ENCODE assay signal across 1 cellular context in the genomic region with DNA sequence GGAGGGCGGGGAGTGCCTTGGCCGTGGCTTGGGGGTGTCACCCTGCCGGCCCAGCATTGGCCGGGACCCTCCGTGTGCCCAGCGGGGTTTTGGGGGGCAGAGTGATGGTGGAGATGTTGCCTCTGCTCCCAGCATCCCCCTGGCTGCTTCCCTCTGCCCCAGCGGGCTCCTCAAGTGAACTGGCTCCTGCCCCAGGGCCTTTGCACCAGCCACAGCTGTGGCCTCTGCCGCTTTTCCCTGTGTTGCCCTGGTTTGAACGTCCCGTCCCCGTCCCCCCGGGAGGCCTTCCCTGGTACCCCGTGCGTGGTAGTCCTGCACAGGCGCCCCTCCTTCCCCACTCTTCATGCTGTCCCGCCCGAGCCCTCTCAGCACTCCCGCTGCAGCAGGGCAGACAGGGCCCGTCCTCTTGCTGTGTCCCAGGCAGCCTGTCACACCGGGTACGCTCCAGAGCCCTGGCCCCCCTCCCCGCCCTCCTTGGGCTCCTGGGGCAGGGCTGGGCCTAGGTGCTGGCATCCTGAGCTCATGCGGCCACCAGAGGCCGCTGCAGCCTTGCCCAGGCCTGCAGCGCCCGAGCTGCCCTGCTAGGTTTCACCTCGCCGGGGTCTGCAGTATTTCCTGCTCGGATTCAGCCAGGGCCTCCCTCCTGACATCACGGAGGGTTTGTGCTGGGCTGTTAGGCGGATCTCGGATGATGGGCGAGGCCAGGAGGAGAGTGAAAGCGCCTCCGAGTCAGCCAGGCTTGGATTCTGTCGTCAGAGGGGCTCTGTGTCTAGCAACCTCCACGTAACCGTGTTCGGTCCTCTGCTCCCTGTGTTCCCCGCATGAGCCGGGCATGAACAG.
TF ChIP-seq lines count a peak whose summit lies in the region.

No MANE protein-coding gene starts in this region.

TF ChIP-seq in HepG2, 621 proteins besides CTCF, POLR2A, EP300 and RAD21 (continued from another document and continues in another):
- TF ChIP-seq, protein P1, sequence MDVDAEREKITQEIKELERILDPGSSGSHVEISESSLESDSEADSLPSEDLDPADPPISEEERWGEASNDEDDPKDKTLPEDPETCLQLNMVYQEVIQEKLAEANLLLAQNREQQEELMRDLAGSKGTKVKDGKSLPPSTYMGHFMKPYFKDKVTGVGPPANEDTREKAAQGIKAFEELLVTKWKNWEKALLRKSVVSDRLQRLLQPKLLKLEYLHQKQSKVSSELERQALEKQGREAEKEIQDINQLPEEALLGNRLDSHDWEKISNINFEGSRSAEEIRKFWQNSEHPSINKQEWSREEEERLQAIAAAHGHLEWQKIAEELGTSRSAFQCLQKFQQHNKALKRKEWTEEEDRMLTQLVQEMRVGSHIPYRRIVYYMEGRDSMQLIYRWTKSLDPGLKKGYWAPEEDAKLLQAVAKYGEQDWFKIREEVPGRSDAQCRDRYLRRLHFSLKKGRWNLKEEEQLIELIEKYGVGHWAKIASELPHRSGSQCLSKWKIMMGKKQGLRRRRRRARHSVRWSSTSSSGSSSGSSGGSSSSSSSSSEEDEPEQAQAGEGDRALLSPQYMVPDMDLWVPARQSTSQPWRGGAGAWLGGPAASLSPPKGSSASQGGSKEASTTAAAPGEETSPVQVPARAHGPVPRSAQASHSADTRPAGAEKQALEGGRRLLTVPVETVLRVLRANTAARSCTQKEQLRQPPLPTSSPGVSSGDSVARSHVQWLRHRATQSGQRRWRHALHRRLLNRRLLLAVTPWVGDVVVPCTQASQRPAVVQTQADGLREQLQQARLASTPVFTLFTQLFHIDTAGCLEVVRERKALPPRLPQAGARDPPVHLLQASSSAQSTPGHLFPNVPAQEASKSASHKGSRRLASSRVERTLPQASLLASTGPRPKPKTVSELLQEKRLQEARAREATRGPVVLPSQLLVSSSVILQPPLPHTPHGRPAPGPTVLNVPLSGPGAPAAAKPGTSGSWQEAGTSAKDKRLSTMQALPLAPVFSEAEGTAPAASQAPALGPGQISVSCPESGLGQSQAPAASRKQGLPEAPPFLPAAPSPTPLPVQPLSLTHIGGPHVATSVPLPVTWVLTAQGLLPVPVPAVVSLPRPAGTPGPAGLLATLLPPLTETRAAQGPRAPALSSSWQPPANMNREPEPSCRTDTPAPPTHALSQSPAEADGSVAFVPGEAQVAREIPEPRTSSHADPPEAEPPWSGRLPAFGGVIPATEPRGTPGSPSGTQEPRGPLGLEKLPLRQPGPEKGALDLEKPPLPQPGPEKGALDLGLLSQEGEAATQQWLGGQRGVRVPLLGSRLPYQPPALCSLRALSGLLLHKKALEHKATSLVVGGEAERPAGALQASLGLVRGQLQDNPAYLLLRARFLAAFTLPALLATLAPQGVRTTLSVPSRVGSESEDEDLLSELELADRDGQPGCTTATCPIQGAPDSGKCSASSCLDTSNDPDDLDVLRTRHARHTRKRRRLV (CRISPR knock-in tag; IDR thresholded peaks at IDR 0.05) = no peak
- TF ChIP-seq, protein P2, sequence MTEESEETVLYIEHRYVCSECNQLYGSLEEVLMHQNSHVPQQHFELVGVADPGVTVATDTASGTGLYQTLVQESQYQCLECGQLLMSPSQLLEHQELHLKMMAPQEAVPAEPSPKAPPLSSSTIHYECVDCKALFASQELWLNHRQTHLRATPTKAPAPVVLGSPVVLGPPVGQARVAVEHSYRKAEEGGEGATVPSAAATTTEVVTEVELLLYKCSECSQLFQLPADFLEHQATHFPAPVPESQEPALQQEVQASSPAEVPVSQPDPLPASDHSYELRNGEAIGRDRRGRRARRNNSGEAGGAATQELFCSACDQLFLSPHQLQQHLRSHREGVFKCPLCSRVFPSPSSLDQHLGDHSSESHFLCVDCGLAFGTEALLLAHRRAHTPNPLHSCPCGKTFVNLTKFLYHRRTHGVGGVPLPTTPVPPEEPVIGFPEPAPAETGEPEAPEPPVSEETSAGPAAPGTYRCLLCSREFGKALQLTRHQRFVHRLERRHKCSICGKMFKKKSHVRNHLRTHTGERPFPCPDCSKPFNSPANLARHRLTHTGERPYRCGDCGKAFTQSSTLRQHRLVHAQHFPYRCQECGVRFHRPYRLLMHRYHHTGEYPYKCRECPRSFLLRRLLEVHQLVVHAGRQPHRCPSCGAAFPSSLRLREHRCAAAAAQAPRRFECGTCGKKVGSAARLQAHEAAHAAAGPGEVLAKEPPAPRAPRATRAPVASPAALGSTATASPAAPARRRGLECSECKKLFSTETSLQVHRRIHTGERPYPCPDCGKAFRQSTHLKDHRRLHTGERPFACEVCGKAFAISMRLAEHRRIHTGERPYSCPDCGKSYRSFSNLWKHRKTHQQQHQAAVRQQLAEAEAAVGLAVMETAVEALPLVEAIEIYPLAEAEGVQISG (CRISPR knock-in tag; IDR thresholded peaks at IDR 0.05) = 0 out of 2 replicates have a peak, but pooled peaks have one; percentile 31
- TF ChIP-seq FOXK2 (IDR thresholded peaks at IDR 0.05) = no peak
- TF ChIP-seq ATM (IDR thresholded peaks at IDR 0.05; ENCODE audit: borderline replicate concordance) = no peak
- TF ChIP-seq ZSCAN22 (CRISPR knock-in tag; IDR thresholded peaks at IDR 0.05) = no peak
- no peak for TF ChIP-seq PHF20 (CRISPR knock-in tag; IDR thresholded peaks at IDR 0.05)
- no peak for TF ChIP-seq SMYD3 (CRISPR knock-in tag; IDR thresholded peaks at IDR 0.05)
- TF ChIP-seq, protein P3, sequence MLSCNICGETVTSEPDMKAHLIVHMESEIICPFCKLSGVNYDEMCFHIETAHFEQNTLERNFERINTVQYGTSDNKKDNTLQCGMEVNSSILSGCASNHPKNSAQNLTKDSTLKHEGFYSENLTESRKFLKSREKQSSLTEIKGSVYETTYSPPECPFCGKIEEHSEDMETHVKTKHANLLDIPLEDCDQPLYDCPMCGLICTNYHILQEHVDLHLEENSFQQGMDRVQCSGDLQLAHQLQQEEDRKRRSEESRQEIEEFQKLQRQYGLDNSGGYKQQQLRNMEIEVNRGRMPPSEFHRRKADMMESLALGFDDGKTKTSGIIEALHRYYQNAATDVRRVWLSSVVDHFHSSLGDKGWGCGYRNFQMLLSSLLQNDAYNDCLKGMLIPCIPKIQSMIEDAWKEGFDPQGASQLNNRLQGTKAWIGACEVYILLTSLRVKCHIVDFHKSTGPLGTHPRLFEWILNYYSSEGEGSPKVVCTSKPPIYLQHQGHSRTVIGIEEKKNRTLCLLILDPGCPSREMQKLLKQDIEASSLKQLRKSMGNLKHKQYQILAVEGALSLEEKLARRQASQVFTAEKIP (CRISPR knock-in tag; IDR thresholded peaks at IDR 0.05; ENCODE audit: borderline replicate concordance) = no peak
- TF ChIP-seq ZNF33B (CRISPR knock-in tag; IDR thresholded peaks at IDR 0.05) = no peak
- TF ChIP-seq PCBP1 (IDR thresholded peaks at IDR 0.05; ENCODE audit: borderline replicate concordance, low read depth, low read length) = no peak
- TF ChIP-seq SMC3 (IDR thresholded peaks at IDR 0.05; ENCODE audit: low read length) = peak; percentile 5; the same call in 1 of the 2 replicates
- TF ChIP-seq, protein P4, sequence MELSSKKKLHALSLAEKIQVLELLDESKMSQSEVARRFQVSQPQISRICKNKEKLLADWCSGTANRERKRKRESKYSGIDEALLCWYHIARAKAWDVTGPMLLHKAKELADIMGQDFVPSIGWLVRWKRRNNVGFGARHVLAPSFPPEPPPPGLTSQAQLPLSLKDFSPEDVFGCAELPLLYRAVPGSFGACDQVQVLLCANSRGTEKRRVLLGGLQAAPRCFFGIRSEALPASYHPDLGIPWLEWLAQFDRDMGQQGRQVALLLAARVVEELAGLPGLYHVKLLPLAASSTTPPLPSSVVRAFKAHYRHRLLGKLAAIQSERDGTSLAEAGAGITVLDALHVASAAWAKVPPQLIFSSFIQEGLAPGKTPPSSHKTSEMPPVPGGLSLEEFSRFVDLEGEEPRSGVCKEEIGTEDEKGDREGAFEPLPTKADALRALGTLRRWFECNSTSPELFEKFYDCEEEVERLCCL (CRISPR knock-in tag; IDR thresholded peaks at IDR 0.05; ENCODE audit: borderline replicate concordance) = no peak
- no peak for TF ChIP-seq ZNF160 (CRISPR knock-in tag; IDR thresholded peaks at IDR 0.05)
- TF ChIP-seq ZNF775 (CRISPR knock-in tag; IDR thresholded peaks at IDR 0.05; ENCODE audit: borderline replicate concordance) = no peak
- TF ChIP-seq, protein P5, sequence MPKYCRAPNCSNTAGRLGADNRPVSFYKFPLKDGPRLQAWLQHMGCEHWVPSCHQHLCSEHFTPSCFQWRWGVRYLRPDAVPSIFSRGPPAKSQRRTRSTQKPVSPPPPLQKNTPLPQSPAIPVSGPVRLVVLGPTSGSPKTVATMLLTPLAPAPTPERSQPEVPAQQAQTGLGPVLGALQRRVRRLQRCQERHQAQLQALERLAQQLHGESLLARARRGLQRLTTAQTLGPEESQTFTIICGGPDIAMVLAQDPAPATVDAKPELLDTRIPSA (CRISPR knock-in tag; IDR thresholded peaks at IDR 0.05; ENCODE audit: borderline replicate concordance) = no peak
- TF ChIP-seq ZFYVE20 (CRISPR knock-in tag; IDR thresholded peaks at IDR 0.05; ENCODE audit: borderline replicate concordance, low read depth) = no peak
- TF ChIP-seq, protein P6, sequence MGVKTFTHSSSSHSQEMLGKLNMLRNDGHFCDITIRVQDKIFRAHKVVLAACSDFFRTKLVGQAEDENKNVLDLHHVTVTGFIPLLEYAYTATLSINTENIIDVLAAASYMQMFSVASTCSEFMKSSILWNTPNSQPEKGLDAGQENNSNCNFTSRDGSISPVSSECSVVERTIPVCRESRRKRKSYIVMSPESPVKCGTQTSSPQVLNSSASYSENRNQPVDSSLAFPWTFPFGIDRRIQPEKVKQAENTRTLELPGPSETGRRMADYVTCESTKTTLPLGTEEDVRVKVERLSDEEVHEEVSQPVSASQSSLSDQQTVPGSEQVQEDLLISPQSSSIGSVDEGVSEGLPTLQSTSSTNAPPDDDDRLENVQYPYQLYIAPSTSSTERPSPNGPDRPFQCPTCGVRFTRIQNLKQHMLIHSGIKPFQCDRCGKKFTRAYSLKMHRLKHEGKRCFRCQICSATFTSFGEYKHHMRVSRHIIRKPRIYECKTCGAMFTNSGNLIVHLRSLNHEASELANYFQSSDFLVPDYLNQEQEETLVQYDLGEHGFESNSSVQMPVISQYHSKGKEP (CRISPR knock-in tag; IDR thresholded peaks at IDR 0.05) = no peak
- TF ChIP-seq ZNF30 (CRISPR knock-in tag; IDR thresholded peaks at IDR 0.05) = no peak
- no peak for TF ChIP-seq ATF7 (IDR thresholded peaks at IDR 0.05)
- no peak for TF ChIP-seq ATF7 (CRISPR knock-in tag; IDR thresholded peaks at IDR 0.05)
- no peak for TF ChIP-seq SNAI1 (CRISPR knock-in tag; IDR thresholded peaks at IDR 0.05; ENCODE audit: borderline replicate concordance)
- TF ChIP-seq, protein P7, sequence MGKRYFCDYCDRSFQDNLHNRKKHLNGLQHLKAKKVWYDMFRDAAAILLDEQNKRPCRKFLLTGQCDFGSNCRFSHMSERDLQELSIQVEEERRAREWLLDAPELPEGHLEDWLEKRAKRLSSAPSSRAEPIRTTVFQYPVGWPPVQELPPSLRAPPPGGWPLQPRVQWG (CRISPR knock-in tag; IDR thresholded peaks at IDR 0.05; ENCODE audit: borderline replicate concordance, low read depth) = no peak
- no peak for TF ChIP-seq NFIB (CRISPR knock-in tag; IDR thresholded peaks at IDR 0.05; ENCODE audit: borderline replicate concordance)
- TF ChIP-seq SETDB1 (CRISPR knock-in tag; IDR thresholded peaks at IDR 0.05; ENCODE audit: borderline replicate concordance) = peak; percentile 46; the same call in 1 of the 2 replicates
- TF ChIP-seq, protein P8, sequence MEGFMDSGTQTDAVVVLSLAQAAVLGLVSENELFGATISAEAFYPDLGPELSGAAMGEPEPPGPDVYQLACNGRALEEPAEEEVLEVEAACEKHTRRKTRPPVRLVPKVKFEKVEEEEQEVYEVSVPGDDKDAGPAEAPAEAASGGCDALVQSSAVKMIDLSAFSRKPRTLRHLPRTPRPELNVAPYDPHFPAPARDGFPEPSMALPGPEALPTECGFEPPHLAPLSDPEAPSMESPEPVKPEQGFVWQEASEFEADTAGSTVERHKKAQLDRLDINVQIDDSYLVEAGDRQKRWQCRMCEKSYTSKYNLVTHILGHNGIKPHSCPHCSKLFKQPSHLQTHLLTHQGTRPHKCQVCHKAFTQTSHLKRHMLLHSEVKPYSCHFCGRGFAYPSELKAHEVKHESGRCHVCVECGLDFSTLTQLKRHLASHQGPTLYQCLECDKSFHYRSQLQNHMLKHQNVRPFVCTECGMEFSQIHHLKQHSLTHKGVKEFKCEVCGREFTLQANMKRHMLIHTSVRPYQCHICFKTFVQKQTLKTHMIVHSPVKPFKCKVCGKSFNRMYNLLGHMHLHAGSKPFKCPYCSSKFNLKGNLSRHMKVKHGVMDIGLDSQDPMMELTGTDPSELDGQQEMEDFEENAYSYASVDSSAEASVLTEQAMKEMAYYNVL (CRISPR knock-in tag; IDR thresholded peaks at IDR 0.05; ENCODE audit: borderline replicate concordance) = no peak
- TF ChIP-seq, protein P9, sequence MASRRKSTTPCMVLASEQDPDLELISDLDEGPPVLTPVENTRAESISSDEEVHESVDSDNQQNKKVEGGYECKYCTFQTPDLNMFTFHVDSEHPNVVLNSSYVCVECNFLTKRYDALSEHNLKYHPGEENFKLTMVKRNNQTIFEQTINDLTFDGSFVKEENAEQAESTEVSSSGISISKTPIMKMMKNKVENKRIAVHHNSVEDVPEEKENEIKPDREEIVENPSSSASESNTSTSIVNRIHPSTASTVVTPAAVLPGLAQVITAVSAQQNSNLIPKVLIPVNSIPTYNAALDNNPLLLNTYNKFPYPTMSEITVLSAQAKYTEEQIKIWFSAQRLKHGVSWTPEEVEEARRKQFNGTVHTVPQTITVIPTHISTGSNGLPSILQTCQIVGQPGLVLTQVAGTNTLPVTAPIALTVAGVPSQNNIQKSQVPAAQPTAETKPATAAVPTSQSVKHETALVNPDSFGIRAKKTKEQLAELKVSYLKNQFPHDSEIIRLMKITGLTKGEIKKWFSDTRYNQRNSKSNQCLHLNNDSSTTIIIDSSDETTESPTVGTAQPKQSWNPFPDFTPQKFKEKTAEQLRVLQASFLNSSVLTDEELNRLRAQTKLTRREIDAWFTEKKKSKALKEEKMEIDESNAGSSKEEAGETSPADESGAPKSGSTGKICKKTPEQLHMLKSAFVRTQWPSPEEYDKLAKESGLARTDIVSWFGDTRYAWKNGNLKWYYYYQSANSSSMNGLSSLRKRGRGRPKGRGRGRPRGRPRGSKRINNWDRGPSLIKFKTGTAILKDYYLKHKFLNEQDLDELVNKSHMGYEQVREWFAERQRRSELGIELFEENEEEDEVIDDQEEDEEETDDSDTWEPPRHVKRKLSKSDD (CRISPR knock-in tag; IDR thresholded peaks at IDR 0.05; ENCODE audit: low read depth) = no peak
- TF ChIP-seq, protein P10, sequence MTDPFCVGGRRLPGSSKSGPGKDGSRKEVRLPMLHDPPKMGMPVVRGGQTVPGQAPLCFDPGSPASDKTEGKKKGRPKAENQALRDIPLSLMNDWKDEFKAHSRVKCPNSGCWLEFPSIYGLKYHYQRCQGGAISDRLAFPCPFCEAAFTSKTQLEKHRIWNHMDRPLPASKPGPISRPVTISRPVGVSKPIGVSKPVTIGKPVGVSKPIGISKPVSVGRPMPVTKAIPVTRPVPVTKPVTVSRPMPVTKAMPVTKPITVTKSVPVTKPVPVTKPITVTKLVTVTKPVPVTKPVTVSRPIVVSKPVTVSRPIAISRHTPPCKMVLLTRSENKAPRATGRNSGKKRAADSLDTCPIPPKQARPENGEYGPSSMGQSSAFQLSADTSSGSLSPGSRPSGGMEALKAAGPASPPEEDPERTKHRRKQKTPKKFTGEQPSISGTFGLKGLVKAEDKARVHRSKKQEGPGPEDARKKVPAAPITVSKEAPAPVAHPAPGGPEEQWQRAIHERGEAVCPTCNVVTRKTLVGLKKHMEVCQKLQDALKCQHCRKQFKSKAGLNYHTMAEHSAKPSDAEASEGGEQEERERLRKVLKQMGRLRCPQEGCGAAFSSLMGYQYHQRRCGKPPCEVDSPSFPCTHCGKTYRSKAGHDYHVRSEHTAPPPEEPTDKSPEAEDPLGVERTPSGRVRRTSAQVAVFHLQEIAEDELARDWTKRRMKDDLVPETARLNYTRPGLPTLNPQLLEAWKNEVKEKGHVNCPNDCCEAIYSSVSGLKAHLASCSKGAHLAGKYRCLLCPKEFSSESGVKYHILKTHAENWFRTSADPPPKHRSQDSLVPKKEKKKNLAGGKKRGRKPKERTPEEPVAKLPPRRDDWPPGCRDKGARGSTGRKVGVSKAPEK (CRISPR knock-in tag; IDR thresholded peaks at IDR 0.05; ENCODE audit: borderline replicate concordance) = peak; percentile 49; the same call in 1 of the 2 replicates
